Comparison of ENCODE assay signal across 1 cellular context in the genomic region with DNA sequence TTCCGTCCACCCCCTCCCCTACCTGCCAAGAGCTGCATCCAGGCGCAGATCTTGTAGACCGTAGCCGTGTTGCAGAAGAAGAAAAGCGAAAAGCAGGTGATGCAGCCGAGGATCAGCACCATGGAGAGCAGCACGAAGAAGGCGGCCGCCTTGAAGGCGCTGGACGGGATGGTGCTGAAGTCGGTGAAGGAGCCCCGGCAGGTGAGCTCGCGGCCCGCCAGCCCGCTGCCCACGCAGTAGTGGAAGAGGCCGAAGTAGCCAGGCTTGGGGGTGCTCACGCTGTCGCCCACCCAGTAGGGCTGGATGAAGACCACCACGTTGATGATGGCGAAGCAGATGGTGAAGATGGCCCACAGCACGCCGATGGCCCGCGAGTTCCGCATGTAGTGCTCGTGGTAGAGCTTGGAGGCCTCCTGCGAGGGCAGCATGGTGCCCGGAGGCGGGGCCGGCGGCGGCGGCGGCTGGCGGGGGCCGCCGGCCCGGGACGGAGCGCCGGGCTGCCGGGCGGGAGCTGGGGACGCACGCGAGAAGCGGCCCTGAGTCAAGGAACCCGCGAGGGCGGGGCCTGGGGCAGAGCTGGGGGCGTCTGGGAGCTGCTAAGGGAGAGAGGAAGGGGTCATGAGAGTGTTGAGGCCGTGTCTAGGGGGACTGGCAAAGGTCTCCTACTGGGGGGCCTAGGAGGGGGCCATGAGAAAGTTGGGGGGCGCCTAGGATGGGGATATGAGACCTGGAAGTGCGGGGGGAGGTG.
TF ChIP-seq lines count a peak whose summit lies in the region.

No MANE protein-coding gene starts in this region.

TF ChIP-seq in K562, 482 proteins besides CTCF, POLR2A, EP300 and RAD21 (continued from another document and continues in another):
- TF ChIP-seq, protein P1, sequence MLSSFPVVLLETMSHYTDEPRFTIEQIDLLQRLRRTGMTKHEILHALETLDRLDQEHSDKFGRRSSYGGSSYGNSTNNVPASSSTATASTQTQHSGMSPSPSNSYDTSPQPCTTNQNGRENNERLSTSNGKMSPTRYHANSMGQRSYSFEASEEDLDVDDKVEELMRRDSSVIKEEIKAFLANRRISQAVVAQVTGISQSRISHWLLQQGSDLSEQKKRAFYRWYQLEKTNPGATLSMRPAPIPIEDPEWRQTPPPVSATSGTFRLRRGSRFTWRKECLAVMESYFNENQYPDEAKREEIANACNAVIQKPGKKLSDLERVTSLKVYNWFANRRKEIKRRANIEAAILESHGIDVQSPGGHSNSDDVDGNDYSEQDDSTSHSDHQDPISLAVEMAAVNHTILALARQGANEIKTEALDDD (IDR thresholded peaks at IDR 0.05), result no peak
- TF ChIP-seq RB1 (IDR thresholded peaks at IDR 0.05; ENCODE audit: low read depth), result peak; percentile 23; the same call in 1 of the 2 replicates
- TF ChIP-seq, protein P2, sequence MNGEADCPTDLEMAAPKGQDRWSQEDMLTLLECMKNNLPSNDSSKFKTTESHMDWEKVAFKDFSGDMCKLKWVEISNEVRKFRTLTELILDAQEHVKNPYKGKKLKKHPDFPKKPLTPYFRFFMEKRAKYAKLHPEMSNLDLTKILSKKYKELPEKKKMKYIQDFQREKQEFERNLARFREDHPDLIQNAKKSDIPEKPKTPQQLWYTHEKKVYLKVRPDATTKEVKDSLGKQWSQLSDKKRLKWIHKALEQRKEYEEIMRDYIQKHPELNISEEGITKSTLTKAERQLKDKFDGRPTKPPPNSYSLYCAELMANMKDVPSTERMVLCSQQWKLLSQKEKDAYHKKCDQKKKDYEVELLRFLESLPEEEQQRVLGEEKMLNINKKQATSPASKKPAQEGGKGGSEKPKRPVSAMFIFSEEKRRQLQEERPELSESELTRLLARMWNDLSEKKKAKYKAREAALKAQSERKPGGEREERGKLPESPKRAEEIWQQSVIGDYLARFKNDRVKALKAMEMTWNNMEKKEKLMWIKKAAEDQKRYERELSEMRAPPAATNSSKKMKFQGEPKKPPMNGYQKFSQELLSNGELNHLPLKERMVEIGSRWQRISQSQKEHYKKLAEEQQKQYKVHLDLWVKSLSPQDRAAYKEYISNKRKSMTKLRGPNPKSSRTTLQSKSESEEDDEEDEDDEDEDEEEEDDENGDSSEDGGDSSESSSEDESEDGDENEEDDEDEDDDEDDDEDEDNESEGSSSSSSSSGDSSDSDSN (IDR thresholded peaks at IDR 0.05; ENCODE audit: borderline replicate concordance in 1 of 2, low read depth in 2 of 2, low read length in 2 of 2), result 0 out of 4 replicates have a peak, but pooled peaks of 1 of the 2 experiments have one; percentile 53
- peak; percentile 56; the same call in 1 of the 2 replicates for TF ChIP-seq ZNF263 (CRISPR knock-in tag; IDR thresholded peaks at IDR 0.05; ENCODE audit: borderline replicate concordance)
- TF ChIP-seq ZNF655 (CRISPR knock-in tag; IDR thresholded peaks at IDR 0.05), result no peak
- peak; percentile 30; the same call in 1 of the 2 replicates for TF ChIP-seq ZNF431 (CRISPR knock-in tag; IDR thresholded peaks at IDR 0.05)
- TF ChIP-seq SIRT6 (IDR thresholded peaks at IDR 0.05; ENCODE audit: low read depth, low read length), result no peak
- no peak for TF ChIP-seq TAL1 (IDR thresholded peaks at IDR 0.05)
- TF ChIP-seq ZNF311 (CRISPR knock-in tag; IDR thresholded peaks at IDR 0.05), result no peak
- TF ChIP-seq, protein P3, sequence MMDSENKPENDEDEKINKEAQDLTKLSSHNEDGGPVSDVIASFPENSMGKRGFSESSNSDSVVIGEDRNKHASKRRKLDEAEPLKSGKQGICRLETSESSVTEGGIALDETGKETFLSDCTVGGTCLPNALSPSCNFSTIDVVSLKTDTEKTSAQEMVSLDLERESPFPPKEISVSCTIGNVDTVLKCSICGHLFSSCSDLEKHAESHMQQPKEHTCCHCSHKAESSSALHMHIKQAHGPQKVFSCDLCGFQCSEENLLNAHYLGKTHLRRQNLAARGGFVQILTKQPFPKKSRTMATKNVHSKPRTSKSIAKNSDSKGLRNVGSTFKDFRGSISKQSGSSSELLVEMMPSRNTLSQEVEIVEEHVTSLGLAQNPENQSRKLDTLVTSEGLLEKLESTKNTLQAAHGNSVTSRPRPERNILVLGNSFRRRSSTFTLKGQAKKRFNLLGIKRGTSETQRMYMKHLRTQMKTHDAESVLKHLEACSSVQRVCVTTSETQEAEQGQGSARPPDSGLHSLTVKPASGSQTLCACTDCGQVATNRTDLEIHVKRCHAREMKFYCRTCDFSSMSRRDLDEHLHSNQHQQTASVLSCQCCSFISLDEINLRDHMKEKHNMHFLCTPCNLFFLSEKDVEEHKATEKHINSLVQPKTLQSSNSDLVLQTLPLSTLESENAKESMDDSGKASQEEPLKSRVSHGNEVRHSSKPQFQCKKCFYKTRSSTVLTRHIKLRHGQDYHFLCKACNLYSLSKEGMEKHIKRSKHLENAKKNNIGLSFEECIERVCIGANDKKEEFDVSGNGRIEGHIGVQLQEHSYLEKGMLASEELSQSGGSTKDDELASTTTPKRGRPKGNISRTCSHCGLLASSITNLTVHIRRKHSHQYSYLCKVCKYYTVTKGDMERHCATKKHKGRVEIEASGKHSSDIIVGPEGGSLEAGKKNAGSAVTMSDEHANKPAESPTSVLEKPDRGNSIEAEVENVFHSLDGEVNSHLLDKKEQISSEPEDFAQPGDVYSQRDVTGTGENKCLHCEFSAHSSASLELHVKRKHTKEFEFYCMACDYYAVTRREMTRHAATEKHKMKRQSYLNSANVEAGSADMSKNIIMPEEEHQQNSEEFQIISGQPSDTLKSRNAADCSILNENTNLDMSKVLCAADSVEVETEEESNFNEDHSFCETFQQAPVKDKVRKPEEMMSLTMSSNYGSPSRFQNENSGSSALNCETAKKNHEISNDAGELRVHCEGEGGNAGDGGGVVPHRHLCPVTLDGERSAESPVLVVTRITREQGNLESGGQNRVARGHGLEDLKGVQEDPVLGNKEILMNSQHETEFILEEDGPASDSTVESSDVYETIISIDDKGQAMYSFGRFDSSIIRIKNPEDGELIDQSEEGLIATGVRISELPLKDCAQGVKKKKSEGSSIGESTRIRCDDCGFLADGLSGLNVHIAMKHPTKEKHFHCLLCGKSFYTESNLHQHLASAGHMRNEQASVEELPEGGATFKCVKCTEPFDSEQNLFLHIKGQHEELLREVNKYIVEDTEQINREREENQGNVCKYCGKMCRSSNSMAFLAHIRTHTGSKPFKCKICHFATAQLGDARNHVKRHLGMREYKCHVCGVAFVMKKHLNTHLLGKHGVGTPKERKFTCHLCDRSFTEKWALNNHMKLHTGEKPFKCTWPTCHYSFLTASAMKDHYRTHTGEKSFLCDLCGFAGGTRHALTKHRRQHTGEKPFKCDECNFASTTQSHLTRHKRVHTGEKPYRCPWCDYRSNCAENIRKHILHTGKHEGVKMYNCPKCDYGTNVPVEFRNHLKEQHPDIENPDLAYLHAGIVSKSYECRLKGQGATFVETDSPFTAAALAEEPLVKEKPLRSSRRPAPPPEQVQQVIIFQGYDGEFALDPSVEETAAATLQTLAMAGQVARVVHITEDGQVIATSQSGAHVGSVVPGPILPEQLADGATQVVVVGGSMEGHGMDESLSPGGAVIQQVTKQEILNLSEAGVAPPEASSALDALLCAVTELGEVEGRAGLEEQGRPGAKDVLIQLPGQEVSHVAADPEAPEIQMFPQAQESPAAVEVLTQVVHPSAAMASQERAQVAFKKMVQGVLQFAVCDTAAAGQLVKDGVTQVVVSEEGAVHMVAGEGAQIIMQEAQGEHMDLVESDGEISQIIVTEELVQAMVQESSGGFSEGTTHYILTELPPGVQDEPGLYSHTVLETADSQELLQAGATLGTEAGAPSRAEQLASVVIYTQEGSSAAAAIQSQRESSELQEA (IDR thresholded peaks at IDR 0.05; ENCODE audit: low read depth), result no peak
- no peak for TF ChIP-seq NUFIP1 (IDR thresholded peaks at IDR 0.05; ENCODE audit: partially characterized antibody)
- TF ChIP-seq ZNF551 (CRISPR knock-in tag; IDR thresholded peaks at IDR 0.05), result no peak
- no peak for TF ChIP-seq NFATC3 (IDR thresholded peaks at IDR 0.05)
- peak; percentile 97 for TF ChIP-seq ZNF511 (CRISPR knock-in tag; IDR thresholded peaks at IDR 0.05)
- TF ChIP-seq ATF1 (CRISPR knock-in tag; IDR thresholded peaks at IDR 0.05), result no peak
- TF ChIP-seq ATF1 (tag; IDR thresholded peaks at IDR 0.05), result no peak
- no peak for TF ChIP-seq PPARD (CRISPR knock-in tag; IDR thresholded peaks at IDR 0.05)
- no peak for TF ChIP-seq EWSR1 (IDR thresholded peaks at IDR 0.05; ENCODE audit: borderline replicate concordance, low read depth, partially characterized antibody)
- peak; percentile 98 for TF ChIP-seq MIER1 (IDR thresholded peaks at IDR 0.05; ENCODE audit: low read depth)
- TF ChIP-seq, protein P4, sequence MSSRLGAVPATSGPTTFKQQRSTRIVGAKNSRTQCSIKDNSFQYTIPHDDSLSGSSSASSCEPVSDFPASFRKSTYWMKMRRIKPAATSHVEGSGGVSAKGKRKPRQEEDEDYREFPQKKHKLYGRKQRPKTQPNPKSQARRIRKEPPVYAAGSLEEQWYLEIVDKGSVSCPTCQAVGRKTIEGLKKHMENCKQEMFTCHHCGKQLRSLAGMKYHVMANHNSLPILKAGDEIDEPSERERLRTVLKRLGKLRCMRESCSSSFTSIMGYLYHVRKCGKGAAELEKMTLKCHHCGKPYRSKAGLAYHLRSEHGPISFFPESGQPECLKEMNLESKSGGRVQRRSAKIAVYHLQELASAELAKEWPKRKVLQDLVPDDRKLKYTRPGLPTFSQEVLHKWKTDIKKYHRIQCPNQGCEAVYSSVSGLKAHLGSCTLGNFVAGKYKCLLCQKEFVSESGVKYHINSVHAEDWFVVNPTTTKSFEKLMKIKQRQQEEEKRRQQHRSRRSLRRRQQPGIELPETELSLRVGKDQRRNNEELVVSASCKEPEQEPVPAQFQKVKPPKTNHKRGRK (tag; IDR thresholded peaks at IDR 0.05), result no peak
- TF ChIP-seq HCFC1 (IDR thresholded peaks at IDR 0.05; ENCODE audit: low read depth, low read length), result peak; percentile 13; the same call in 1 of the 2 replicates
- no peak for TF ChIP-seq PHF21A (IDR thresholded peaks at IDR 0.05; ENCODE audit: borderline replicate concordance, low read depth)
- TF ChIP-seq CREM (IDR thresholded peaks at IDR 0.05; ENCODE audit: low read depth), result peak; percentile 57; the same call in 1 of the 2 replicates
- TF ChIP-seq RBM17 (IDR thresholded peaks at IDR 0.05; ENCODE audit: borderline replicate concordance, low read depth, low read length), result no peak
- TF ChIP-seq SIN3A (IDR thresholded peaks at IDR 0.05; ENCODE audit: borderline replicate concordance in 2 of 2, control insufficient read depth in 1 of 2, low read depth in 2 of 2, low read length in 2 of 2), result peak in 1 of 2 experiments; percentile 97; a peak in 2 of 4 replicates
- peak; percentile 76 for TF ChIP-seq FOXP1 (CRISPR knock-in tag; IDR thresholded peaks at IDR 0.05)
- TF ChIP-seq EGR1 (conservative IDR thresholded peaks at IDR 0.05), result 0 out of 2 replicates have a peak, but pooled peaks have one; percentile 14
- no peak for TF ChIP-seq ZC3H11A (IDR thresholded peaks at IDR 0.05; ENCODE audit: low read depth, low read length)
- TF ChIP-seq CHAMP1 (IDR thresholded peaks at IDR 0.05), result peak; percentile 75; the same call in 1 of the 2 replicates
- TF ChIP-seq DIDO1 (tag; IDR thresholded peaks at IDR 0.05; ENCODE audit: low read depth), result no peak
- peak in 1 of 2 experiments; percentile 94 for TF ChIP-seq AFF1 (IDR thresholded peaks at IDR 0.05; ENCODE audit: low read depth in 1 of 2, partially characterized antibody in 2 of 2)
